In the genomic region with DNA sequence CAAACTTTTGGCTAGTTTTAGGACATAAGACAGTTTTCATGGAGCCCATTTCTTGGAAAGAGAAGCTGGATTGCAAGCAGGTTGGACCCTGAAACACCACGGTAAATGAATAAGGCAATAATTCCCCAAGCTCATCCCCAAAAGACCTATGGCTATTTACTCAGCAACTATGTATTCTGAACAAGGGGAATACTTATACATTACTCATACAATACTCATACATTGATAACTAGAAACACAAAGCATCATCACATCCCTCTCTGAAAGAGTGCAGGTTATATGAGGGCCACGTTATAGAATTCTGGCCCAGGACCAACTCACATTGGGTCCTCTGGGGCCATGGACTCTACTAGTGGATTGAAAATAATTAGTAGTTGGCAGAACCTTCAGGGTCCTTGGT, we compare ENCODE assay signal across 28 cellular contexts.
DNase-seq lines count a peak whose midpoint lies in the region; ATAC-seq, FAIRE-seq and TF ChIP-seq lines count a peak whose summit lies in the region.
"Had no signal": no experiment of that assay in that cellular context is flagged by ENCODE, and none has a peak within 500 bp of the region (broad histone marks: within the 10 kb centered on the region; RNA-seq: fewer than 3 reads in every experiment).

No MANE protein-coding gene starts in this region.

- no TSS peak for BruUV-seq in PC-3 (replicated peaks; lab: Mats Ljungman, UMichigan)

- peak overlapping the region; percentile 55 for H3K27ac ChIP-seq in PC-3 (ENCODE audit: low read length)
- H3K27ac ChIP-seq: BLaER1 had no signal

- POLR2A ChIA-PET in PC-3 (lab: Charles Lee; ENCODE audit: unreplicated experiment): no interaction called here

- no peaks in the 10 kb centered on the region for H3K27me3 ChIP-seq in PC-3 (ENCODE audit: low read length)
- no peaks in the 10 kb centered on the region for H3K27me3 ChIP-seq in bronchial epithelial cell (ENCODE audit: control insufficient read depth, insufficient read depth, low read length)
- H3K27me3 ChIP-seq: BE2C, BLaER1 had no signal

- H2AFZ ChIP-seq in PC-3 (ENCODE audit: low read length): no peak overlapping the region

- intact Hi-C loops in PC-3 (cut with micrococcal nuclease): no loop called here

- CTCF ChIA-PET in PC-3 (lab: Charles Lee): no interaction called here

- H3K4me1 ChIP-seq in PC-3 (ENCODE audit: insufficient read depth, low read length): peaks cover 34% of the 10 kb centered on the region
- H3K4me1 ChIP-seq: BE2C had no signal

- H3K9ac ChIP-seq in PC-3 (ENCODE audit: low read length): no peak overlapping the region
- H3K9ac ChIP-seq: BLaER1 had no signal

- H3K9me2 ChIP-seq in PC-3 (replicated peaks; ENCODE audit: low read length): no peaks in the 10 kb centered on the region

- TF ChIP-seq CTCF in PC-3 (conservative IDR thresholded peaks at IDR 0.05; ENCODE audit: low read depth, low read length) (no peak), bronchial epithelial cell (IDR thresholded peaks at IDR 0.05; ENCODE audit: insufficient read depth, low read length, severe bottlenecking) (no peak), epithelial cell of esophagus (IDR thresholded peaks at IDR 0.05; ENCODE audit: insufficient read depth, low read depth, low read length, missing control alignments) (no peak)

- no peak for FAIRE-seq in bronchial epithelial cell (lab: Jason Lieb, UNC)
- FAIRE-seq: A204.1, G401.6, GM12878, GM12892, GM18507 had no signal

- H3K79me2 ChIP-seq in PC-3 (ENCODE audit: low read length): no peaks in the 10 kb centered on the region

- H3K36me3 ChIP-seq in PC-3 (ENCODE audit: low read depth, low read length) (no peaks in the 10 kb centered on the region), bronchial epithelial cell (ENCODE audit: control insufficient read depth, insufficient read depth, low read length) (no peaks in the 10 kb centered on the region)
- H3K36me3 ChIP-seq: BE2C, BLaER1 had no signal

- H3K4me3 ChIP-seq in PC-3 (ENCODE audit: low read length) (no peak overlapping the region), bronchial epithelial cell (ENCODE audit: low read depth, low read length) (no peak overlapping the region), epithelial cell of esophagus (ENCODE audit: low read length) (no peak overlapping the region)
- H3K4me3 ChIP-seq: BLaER1, GM12878 had no signal

- no peaks in the 10 kb centered on the region for H3K9me3 ChIP-seq in PC-3 (ENCODE audit: low read length)
- H3K9me3 ChIP-seq: BE2C, BLaER1 had no signal

- peak; percentile 53 for DNase-seq in ELR (ENCODE audit: low read depth)
- DNase-seq in PC-3: peak; percentile 67
- peak; percentile 4 for DNase-seq in bronchial epithelial cell (ENCODE audit: low read depth)
- peak; percentile 5 for DNase-seq in epithelial cell of esophagus (ENCODE audit: low read depth)
- no peak for DNase-seq in GF-D8 (lab: John Stamatoyannopoulos, UW)
- DNase-seq in NCI-H82 treated with DMSO at 0.1 percent for 48 hours (lab: John Stamatoyannopoulos, UW; ENCODE audit: unreplicated experiment): no peak
- no peak for DNase-seq in activated gamma-delta T cell (lab: John Stamatoyannopoulos, UW)
- DNase-seq: 8988T; ACHN; BE2C; C1 segment of cervical spinal cord; CD4-positive, alpha-beta memory T cell; CD4-positive, CD25-positive, alpha-beta regulatory T cell; CD8-positive, alpha-beta memory T cell; COR-L47; DMS 273 treated with DMSO at 0.1 percent for 48 hours; DMS153; DMS53; DMS79; DND-41; EL had no signal

- H4K20me1 ChIP-seq in PC-3 (ENCODE audit: low read length): no peaks in the 10 kb centered on the region
- H4K20me1 ChIP-seq: BLaER1 had no signal

- no peaks in the 10 kb centered on the region for H3F3A ChIP-seq in PC-3 (ENCODE audit: low read length, unreplicated experiment)

- ATAC-seq in PC-3 (peak; percentile 79), HG03045 (IDR thresholded peaks at IDR 0.05; ENCODE audit: unreplicated experiment) (no peak)
- ATAC-seq: GM12878 had no signal

- H3K4me2 ChIP-seq in PC-3 (ENCODE audit: low read length): no peak overlapping the region
- H3K4me2 ChIP-seq: BLaER1 had no signal

Comparison
In these comparisons a context has a peak if more than half of its experiments do, and no peak if none do; other contexts are left out.
1. DNase-seq: peak in ELR (single experiment), PC-3 (single experiment), bronchial epithelial cell (single experiment) and epithelial cell of esophagus (single experiment); none in GF-D8 (single experiment), NCI-H82 treated with DMSO at 0.1 percent for 48 hours (single experiment) and activated gamma-delta T cell (single experiment).